12 cellular contexts compared by ENCODE assay signal in the genomic region with DNA sequence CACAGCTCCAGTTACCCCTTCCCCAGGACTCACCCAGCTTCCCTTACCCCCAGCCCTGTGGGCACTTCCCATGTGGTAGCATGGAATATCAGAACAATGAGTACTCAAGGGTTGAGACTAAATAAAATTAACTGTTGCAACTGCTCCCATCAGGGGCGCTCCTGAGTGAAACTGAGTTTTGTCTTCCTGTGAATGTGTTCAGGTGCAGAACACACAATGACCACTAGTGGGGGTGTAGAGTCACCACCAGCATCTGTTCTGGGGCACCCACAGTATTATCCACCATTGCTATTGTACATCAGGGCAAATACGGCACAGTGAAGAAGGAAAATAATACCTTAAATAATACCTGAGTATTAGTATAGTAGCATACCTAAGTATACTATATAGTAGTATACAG.
DNase-seq lines count a peak whose midpoint lies in the region; ATAC-seq, FAIRE-seq and TF ChIP-seq lines count a peak whose summit lies in the region.
"Had no signal": no experiment of that assay in that cellular context is flagged by ENCODE, and none has a peak within 500 bp of the region (broad histone marks: within the 10 kb centered on the region; RNA-seq: fewer than 3 reads in every experiment).

No MANE protein-coding gene starts in this region.

- no peak for TF ChIP-seq POLR2A in right lobe of liver (IDR thresholded peaks at IDR 0.05)

- H3K4me1 ChIP-seq in right lobe of liver: no peaks in the 10 kb centered on the region
- no peaks in the 10 kb centered on the region for H3K4me1 ChIP-seq in pancreas

- no peak overlapping the region for H3K27ac ChIP-seq in right lobe of liver
- H3K27ac ChIP-seq in pancreas: no peak overlapping the region
- H3K27ac ChIP-seq: sigmoid colon had no signal

- H3K36me3 ChIP-seq in right lobe of liver (no peaks in the 10 kb centered on the region), pancreas (no peaks in the 10 kb centered on the region)
- H3K36me3 ChIP-seq: sigmoid colon had no signal

- H3K27me3 ChIP-seq in right lobe of liver (no peaks in the 10 kb centered on the region), pancreas (no peaks in the 10 kb centered on the region)

- no peaks in the 10 kb centered on the region for H3K4me1 Mint-ChIP-seq in HFFc6 (ENCODE audit: low read depth)
- no peaks in the 10 kb centered on the region for H3K4me1 Mint-ChIP-seq in activated CD4-positive, alpha-beta memory T cell treated with anti-CD3 and anti-CD28 coated beads, Interleukin-2, amount 10 ng/mL, durations not matched to agents 7 days and 5 days
- H3K4me1 Mint-ChIP-seq in T-helper 2 cell treated with Interferon-gamma antibody and Interleukin-4, amounts not matched to agents 5 μg/mL and 100 μg/mL, for 36 hours (ENCODE audit: low read depth): no peaks in the 10 kb centered on the region
- H3K4me1 Mint-ChIP-seq: stimulated activated effector memory CD8-positive, alpha-beta T cell treated with anti-CD3 and anti-CD28 coated beads, Interleukin-12 subunit alpha, Interleukin-12 subunit beta, amount 100 ng/mL, for 72 hours had no signal

- H3K9me3 ChIP-seq in right lobe of liver: no peaks in the 10 kb centered on the region
- no peaks in the 10 kb centered on the region for H3K9me3 ChIP-seq in pancreas

- H3K9me3 Mint-ChIP-seq in HFFc6: peaks cover 55% of the 10 kb centered on the region
- peaks cover 3% of the 10 kb centered on the region for H3K9me3 Mint-ChIP-seq in activated CD4-positive, alpha-beta memory T cell treated with anti-CD3 and anti-CD28 coated beads, Interleukin-2, amount 10 ng/mL, durations not matched to agents 7 days and 5 days
- no peaks in the 10 kb centered on the region for H3K9me3 Mint-ChIP-seq in T-helper 2 cell treated with Interferon-gamma antibody and Interleukin-4, amounts not matched to agents 5 μg/mL and 100 μg/mL, for 36 hours

- no peaks in the 10 kb centered on the region; the same call in 1 of the 2 replicates for H3K36me3 Mint-ChIP-seq in HFFc6 (ENCODE audit: low read depth)
- no peaks in the 10 kb centered on the region for H3K36me3 Mint-ChIP-seq in activated CD4-positive, alpha-beta memory T cell treated with anti-CD3 and anti-CD28 coated beads, Interleukin-2, amount 10 ng/mL, durations not matched to agents 7 days and 5 days (ENCODE audit: low read depth)
- H3K36me3 Mint-ChIP-seq in T-helper 2 cell treated with Interferon-gamma antibody and Interleukin-4, amounts not matched to agents 5 μg/mL and 100 μg/mL, for 36 hours (ENCODE audit: low read depth): no peaks in the 10 kb centered on the region

- FAIRE-seq in pancreas (lab: Jason Lieb, UNC): no peak
- FAIRE-seq: GM18507 had no signal

- TF ChIP-seq CTCF in HFFc6 (IDR thresholded peaks at IDR 0.05): peak; percentile 43
- peak; percentile 14 to 32 (median 24) for TF ChIP-seq CTCF in right lobe of liver (IDR thresholded peaks at IDR 0.05)
- TF ChIP-seq CTCF in pancreas (IDR thresholded peaks at IDR 0.05): peak in 1 of 4 donors; percentile 13

- intact Hi-C loops in right lobe of liver (cut with DNase I) (no loop called here), pancreas (cut with DNase I) (no loop called here)

- POLR2A ChIA-PET in activated CD4-positive, alpha-beta memory T cell treated with anti-CD3 and anti-CD28 coated beads, Interleukin-2, amount 10 ng/mL, durations not matched to agents 7 days and 5 days (lab: Charles Lee): no interaction called here

- no peaks in the 10 kb centered on the region; the same call in 1 of the 2 replicates for H3K27me3 Mint-ChIP-seq in HFFc6 (ENCODE audit: insufficient read depth)
- no peaks in the 10 kb centered on the region for H3K27me3 Mint-ChIP-seq in activated CD4-positive, alpha-beta memory T cell treated with anti-CD3 and anti-CD28 coated beads, Interleukin-2, amount 10 ng/mL, durations not matched to agents 7 days and 5 days
- H3K27me3 Mint-ChIP-seq in T-helper 2 cell treated with Interferon-gamma antibody and Interleukin-4, amounts not matched to agents 5 μg/mL and 100 μg/mL, for 36 hours (ENCODE audit: low read depth): no peaks in the 10 kb centered on the region

- WGBS in right lobe of liver (ENCODE audit: insufficient coverage, low coverage, low lambda C conversion rate, missing lambda C conversion rate): 78% methylated on average over 2 of the region's 2 CpGs
- WGBS in pancreas, 2 donors: 53 to 77% methylated on average over 2 of the region's 2 CpGs

- no peak overlapping the region for H3K4me3 Mint-ChIP-seq in HFFc6
- H3K4me3 Mint-ChIP-seq in activated CD4-positive, alpha-beta memory T cell treated with anti-CD3 and anti-CD28 coated beads, Interleukin-2, amount 10 ng/mL, durations not matched to agents 7 days and 5 days: no peak overlapping the region
- no peak overlapping the region for H3K4me3 Mint-ChIP-seq in T-helper 2 cell treated with Interferon-gamma antibody and Interleukin-4, amounts not matched to agents 5 μg/mL and 100 μg/mL, for 36 hours
- H3K4me3 Mint-ChIP-seq: stimulated activated effector memory CD8-positive, alpha-beta T cell treated with anti-CD3 and anti-CD28 coated beads, Interleukin-12 subunit alpha, Interleukin-12 subunit beta, amount 100 ng/mL, for 72 hours had no signal

- ATAC-seq in right lobe of liver (peak in 1 of 4 donors; percentile 23), pancreas (no peak)
- ATAC-seq: stimulated activated effector memory CD8-positive, alpha-beta T cell treated with anti-CD3 and anti-CD28 coated beads, Interleukin-12 subunit alpha, Interleukin-12 subunit beta, amount 100 ng/mL, for 72 hours had no signal

- H3K27ac Mint-ChIP-seq in HFFc6: no peak overlapping the region
- no peak overlapping the region for H3K27ac Mint-ChIP-seq in activated CD4-positive, alpha-beta memory T cell treated with anti-CD3 and anti-CD28 coated beads, Interleukin-2, amount 10 ng/mL, durations not matched to agents 7 days and 5 days
- H3K27ac Mint-ChIP-seq in T-helper 2 cell treated with Interferon-gamma antibody and Interleukin-4, amounts not matched to agents 5 μg/mL and 100 μg/mL, for 36 hours: no peak overlapping the region
- H3K27ac Mint-ChIP-seq: stimulated activated effector memory CD8-positive, alpha-beta T cell treated with anti-CD3 and anti-CD28 coated beads, Interleukin-12 subunit alpha, Interleukin-12 subunit beta, amount 100 ng/mL, for 72 hours had no signal

- CTCF ChIA-PET in activated CD4-positive, alpha-beta memory T cell treated with anti-CD3 and anti-CD28 coated beads, Interleukin-2, amount 10 ng/mL, durations not matched to agents 7 days and 5 days (lab: Charles Lee): no interaction called here

- H3K4me3 ChIP-seq in right lobe of liver: no peak overlapping the region
- no peak overlapping the region for H3K4me3 ChIP-seq in pancreas
- H3K4me3 ChIP-seq: sigmoid colon had no signal

- DNase-seq in Daoy (ENCODE audit: low read depth): peak; percentile 19
- DNase-seq in HFFc6: no peak
- peak; percentile 54 for DNase-seq in RPMI8226
- no peak for DNase-seq in right lobe of liver
- no peak for DNase-seq in mucosa of gallbladder (ENCODE audit: low spot score)
- no peak for DNase-seq in activated CD4-positive, alpha-beta memory T cell treated with anti-CD3 and anti-CD28 coated beads, Interleukin-2, amount 10 ng/mL, durations not matched to agents 7 days and 5 days
- DNase-seq in pancreas: no peak
- DNase-seq in T-helper 2 cell treated with Interferon-gamma antibody and Interleukin-4, amounts not matched to agents 5 μg/mL and 100 μg/mL, for 36 hours (ENCODE audit: low spot score): no peak
- DNase-seq: KG1, sigmoid colon had no signal

Comparison
In these comparisons a context has a peak if more than half of its experiments do, and no peak if none do; other contexts are left out.
1. DNase-seq: peak in Daoy (single experiment) and RPMI8226 (single experiment); none in HFFc6 (single experiment), right lobe of liver (0 of 3), mucosa of gallbladder (single experiment), activated CD4-positive, alpha-beta memory T cell treated with anti-CD3 and anti-CD28 coated beads, Interleukin-2, amount 10 ng/mL, durations not matched to agents 7 days and 5 days (single experiment), pancreas (0 of 6) and T-helper 2 cell treated with Interferon-gamma antibody and Interleukin-4, amounts not matched to agents 5 μg/mL and 100 μg/mL, for 36 hours (single experiment).